In genomic region chr14:104758981-104759975, GRCh38 we compare ENCODE assay signal across 1 cellular context.
TF ChIP-seq lines count a peak whose summit lies in the region.

No MANE protein-coding gene starts in this region.

TF ChIP-seq in HepG2, 621 proteins besides CTCF, POLR2A, EP300 and RAD21:
- TF ChIP-seq RBM22 (optimal IDR thresholded peaks at IDR 0.05; ENCODE audit: low read length) (peak; percentile 67), ZNF124 (CRISPR knock-in tag; IDR thresholded peaks at IDR 0.05) (no peak), FOXC1 (CRISPR knock-in tag; IDR thresholded peaks at IDR 0.05; ENCODE audit: borderline replicate concordance) (no peak), POLR2AphosphoS5 (IDR thresholded peaks at IDR 0.05; ENCODE audit: low read depth, low read length) (peak; percentile 38; the same call in 1 of the 2 replicates), ZBTB38 (CRISPR knock-in tag; IDR thresholded peaks at IDR 0.05) (peak; percentile 44; the same call in 1 of the 2 replicates), ZNF589 (CRISPR knock-in tag; conservative IDR thresholded peaks at IDR 0.05) (0 out of 2 replicates have a peak, but pooled peaks have one; percentile 37), NONO (IDR thresholded peaks at IDR 0.05) (no peak), NONO (CRISPR knock-in tag; conservative IDR thresholded peaks at IDR 0.05) (peak; percentile 34), RBFOX2 (IDR thresholded peaks at IDR 0.05; ENCODE audit: low read depth, low read length) (peak; percentile 54; the same call in 1 of the 2 replicates), AGO1 (IDR thresholded peaks at IDR 0.05; ENCODE audit: low read depth, low read length, poor library complexity, severe bottlenecking) (peak; percentile 92), AGO2 (optimal IDR thresholded peaks at IDR 0.05; ENCODE audit: low read depth, low read length) (peak; percentile 89), ZNF746 (CRISPR knock-in tag; IDR thresholded peaks at IDR 0.05) (no peak), IKZF1 (IDR thresholded peaks at IDR 0.05) (no peak)
TF ChIP-seq in HepG2: peak in this region for 8.
